Comparison of ENCODE assay signal across 1 cellular context in the genomic region with DNA sequence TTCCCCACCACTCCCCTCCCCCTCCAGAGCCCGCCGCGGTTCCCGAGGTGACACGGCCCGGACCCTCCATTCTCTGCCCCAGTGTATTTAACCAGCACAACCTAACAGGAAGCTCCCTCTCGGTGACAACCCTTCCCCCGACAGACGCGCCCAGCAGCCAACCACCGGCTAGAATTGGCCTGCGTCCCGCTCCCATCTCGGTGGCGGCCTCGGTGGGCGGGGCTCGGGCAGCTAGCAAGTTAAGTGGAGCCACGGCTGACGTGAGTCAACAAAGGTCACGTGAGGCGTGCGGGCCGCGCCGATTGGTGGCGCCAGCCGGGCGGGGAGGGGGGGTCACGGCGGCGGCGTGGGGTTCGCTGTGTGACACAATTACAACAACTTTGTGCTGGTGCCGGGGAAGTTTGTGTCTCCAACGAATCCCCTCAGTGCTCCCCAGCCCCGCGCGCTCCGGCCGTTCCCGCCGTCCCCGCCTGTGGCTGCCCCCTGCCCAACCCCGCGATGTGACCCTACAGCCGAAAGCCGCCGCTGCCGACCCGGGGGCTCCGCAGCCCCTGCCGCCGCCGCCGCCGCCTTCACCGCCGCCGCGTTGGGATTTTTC.
TF ChIP-seq lines count a peak whose summit lies in the region.

TSS of gene KDM6A (plus strand) at position 372 of the 598 bp plus-strand sequence. CDS start 364 bp downstream, outside the sequence.

TF ChIP-seq in K562, 482 proteins besides CTCF, POLR2A, EP300 and RAD21 (continued from another document and continues in another):
- TF ChIP-seq, protein P1, sequence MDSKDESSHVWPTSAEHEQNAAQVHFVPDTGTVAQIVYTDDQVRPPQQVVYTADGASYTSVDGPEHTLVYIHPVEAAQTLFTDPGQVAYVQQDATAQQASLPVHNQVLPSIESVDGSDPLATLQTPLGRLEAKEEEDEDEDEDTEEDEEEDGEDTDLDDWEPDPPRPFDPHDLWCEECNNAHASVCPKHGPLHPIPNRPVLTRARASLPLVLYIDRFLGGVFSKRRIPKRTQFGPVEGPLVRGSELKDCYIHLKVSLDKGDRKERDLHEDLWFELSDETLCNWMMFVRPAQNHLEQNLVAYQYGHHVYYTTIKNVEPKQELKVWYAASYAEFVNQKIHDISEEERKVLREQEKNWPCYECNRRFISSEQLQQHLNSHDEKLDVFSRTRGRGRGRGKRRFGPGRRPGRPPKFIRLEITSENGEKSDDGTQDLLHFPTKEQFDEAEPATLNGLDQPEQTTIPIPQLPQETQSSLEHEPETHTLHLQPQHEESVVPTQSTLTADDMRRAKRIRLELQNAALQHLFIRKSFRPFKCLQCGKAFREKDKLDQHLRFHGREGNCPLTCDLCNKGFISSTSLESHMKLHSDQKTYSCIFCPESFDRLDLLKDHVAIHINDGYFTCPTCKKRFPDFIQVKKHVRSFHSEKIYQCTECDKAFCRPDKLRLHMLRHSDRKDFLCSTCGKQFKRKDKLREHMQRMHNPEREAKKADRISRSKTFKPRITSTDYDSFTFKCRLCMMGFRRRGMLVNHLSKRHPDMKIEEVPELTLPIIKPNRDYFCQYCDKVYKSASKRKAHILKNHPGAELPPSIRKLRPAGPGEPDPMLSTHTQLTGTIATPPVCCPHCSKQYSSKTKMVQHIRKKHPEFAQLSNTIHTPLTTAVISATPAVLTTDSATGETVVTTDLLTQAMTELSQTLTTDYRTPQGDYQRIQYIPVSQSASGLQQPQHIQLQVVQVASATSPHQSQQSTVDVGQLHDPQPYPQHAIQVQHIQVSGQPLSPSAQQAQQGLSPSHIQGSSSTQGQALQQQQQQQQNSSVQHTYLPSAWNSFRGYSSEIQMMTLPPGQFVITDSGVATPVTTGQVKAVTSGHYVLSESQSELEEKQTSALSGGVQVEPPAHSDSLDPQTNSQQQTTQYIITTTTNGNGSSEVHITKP (IDR thresholded peaks at IDR 0.05; ENCODE audit: partially characterized antibody): peak; percentile 50
- TF ChIP-seq CCNT2 (IDR thresholded peaks at IDR 0.05; ENCODE audit: borderline replicate concordance, extremely low read depth, insufficient read length, low read depth, low read length) (peak; percentile 60), ARID3B (CRISPR knock-in tag; IDR thresholded peaks at IDR 0.05; ENCODE audit: borderline replicate concordance) (no peak), DDX20 (tag; IDR thresholded peaks at IDR 0.05; ENCODE audit: low read depth) (no peak), BHLHE40 (IDR thresholded peaks at IDR 0.05; ENCODE audit: low read length) (peak; percentile 63), TBL1XR1 (IDR thresholded peaks at IDR 0.05; ENCODE audit: low read length in 2 of 2) (peak in 1 of 2 experiments; percentile 37; a peak in 1 of 4 replicates), ERF (CRISPR knock-in tag; IDR thresholded peaks at IDR 0.05) (no peak), CREB5 (CRISPR knock-in tag; IDR thresholded peaks at IDR 0.05) (no peak), HDAC2 (IDR thresholded peaks at IDR 0.05) (no peak), TCF3 (CRISPR knock-in tag; IDR thresholded peaks at IDR 0.05) (no peak), ESRRA (IDR thresholded peaks at IDR 0.05; ENCODE audit: borderline replicate concordance, low read depth) (no peak), SAFB2 (IDR thresholded peaks at IDR 0.05; ENCODE audit: borderline replicate concordance, low read depth, low read length, severe bottlenecking) (no peak), CTBP1 (IDR thresholded peaks at IDR 0.05; ENCODE audit: borderline replicate concordance) (no peak), GTF2A2 (tag; IDR thresholded peaks at IDR 0.05) (no peak), DEAF1 (CRISPR knock-in tag; IDR thresholded peaks at IDR 0.05) (no peak), DPF2 (IDR thresholded peaks at IDR 0.05) (no peak), CREM (IDR thresholded peaks at IDR 0.05; ENCODE audit: low read depth) (peak; percentile 93), RBM25 (IDR thresholded peaks at IDR 0.05; ENCODE audit: low read depth, low read length, severe bottlenecking) (peak; percentile 91), PRPF4 (IDR thresholded peaks at IDR 0.05; ENCODE audit: insufficient read depth, low read depth, low read length, poor library complexity, severe bottlenecking) (no peak), ZFP30 (CRISPR knock-in tag; IDR thresholded peaks at IDR 0.05; ENCODE audit: borderline replicate concordance) (no peak), XRCC3 (IDR thresholded peaks at IDR 0.05) (no peak), PHF8 (IDR thresholded peaks at IDR 0.05; ENCODE audit: borderline replicate concordance, low read length) (peak; percentile 28; the same call in 1 of the 2 replicates), NFE2 (IDR thresholded peaks at IDR 0.05; ENCODE audit: low read depth) (no peak), CCAR2 (IDR thresholded peaks at IDR 0.05; ENCODE audit: low read depth, low read length) (no peak), ZNF436 (CRISPR knock-in tag; IDR thresholded peaks at IDR 0.05) (no peak), ATF7 (IDR thresholded peaks at IDR 0.05) (peak; percentile 79), ZNF444 (CRISPR knock-in tag; IDR thresholded peaks at IDR 0.05) (no peak), CREB1 (IDR thresholded peaks at IDR 0.05) (peak; percentile 82), CREB1 (CRISPR knock-in tag; IDR thresholded peaks at IDR 0.05) (peak; percentile 75), ZZZ3 (IDR thresholded peaks at IDR 0.05) (no peak), NUFIP1 (IDR thresholded peaks at IDR 0.05; ENCODE audit: partially characterized antibody) (no peak), ARNT (IDR thresholded peaks at IDR 0.05) (no peak), HMGN3 (IDR thresholded peaks at IDR 0.05; ENCODE audit: borderline replicate concordance, extremely low read depth, insufficient read length, low read depth, low read length) (peak; percentile 23), ZNF766 (CRISPR knock-in tag; conservative IDR thresholded peaks at IDR 0.05) (no peak), MIER1 (IDR thresholded peaks at IDR 0.05; ENCODE audit: low read depth) (no peak)
- TF ChIP-seq, protein P2, sequence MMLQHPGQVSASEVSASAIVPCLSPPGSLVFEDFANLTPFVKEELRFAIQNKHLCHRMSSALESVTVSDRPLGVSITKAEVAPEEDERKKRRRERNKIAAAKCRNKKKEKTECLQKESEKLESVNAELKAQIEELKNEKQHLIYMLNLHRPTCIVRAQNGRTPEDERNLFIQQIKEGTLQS (IDR thresholded peaks at IDR 0.05): peak; percentile 42
- TF ChIP-seq, protein P2 (CRISPR knock-in tag; conservative IDR thresholded peaks at IDR 0.05): no peak
- TF ChIP-seq, protein P3, sequence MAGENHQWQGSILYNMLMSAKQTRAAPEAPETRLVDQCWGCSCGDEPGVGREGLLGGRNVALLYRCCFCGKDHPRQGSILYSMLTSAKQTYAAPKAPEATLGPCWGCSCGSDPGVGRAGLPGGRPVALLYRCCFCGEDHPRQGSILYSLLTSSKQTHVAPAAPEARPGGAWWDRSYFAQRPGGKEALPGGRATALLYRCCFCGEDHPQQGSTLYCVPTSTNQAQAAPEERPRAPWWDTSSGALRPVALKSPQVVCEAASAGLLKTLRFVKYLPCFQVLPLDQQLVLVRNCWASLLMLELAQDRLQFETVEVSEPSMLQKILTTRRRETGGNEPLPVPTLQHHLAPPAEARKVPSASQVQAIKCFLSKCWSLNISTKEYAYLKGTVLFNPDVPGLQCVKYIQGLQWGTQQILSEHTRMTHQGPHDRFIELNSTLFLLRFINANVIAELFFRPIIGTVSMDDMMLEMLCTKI (IDR thresholded peaks at IDR 0.05; ENCODE audit: partially characterized antibody): no peak
